ENCODE assay signal across 25 cellular contexts in genomic region chr9:115938479-115938878, GRCh38.
DNase-seq lines count a peak whose midpoint lies in the region; ATAC-seq, FAIRE-seq and TF ChIP-seq lines count a peak whose summit lies in the region.
"Had no signal": no experiment of that assay in that cellular context is flagged by ENCODE, and none has a peak within 500 bp of the region (broad histone marks: within the 10 kb centered on the region; RNA-seq: fewer than 3 reads in every experiment).

No MANE protein-coding gene starts in this region.

- H4K20me1 ChIP-seq in astrocyte (ENCODE audit: insufficient read depth, low read length) (no peaks in the 10 kb centered on the region), osteoblast (ENCODE audit: insufficient read depth, low read length) (no peaks in the 10 kb centered on the region)

- H3K36me3 Mint-ChIP-seq in HFFc6 (ENCODE audit: low read depth) (no peaks in the 10 kb centered on the region), astrocyte (ENCODE audit: low read depth, unreplicated experiment) (no peaks in the 10 kb centered on the region)
- H3K36me3 Mint-ChIP-seq: CD8-positive, alpha-beta T cell had no signal

- TF ChIP-seq CTCF in HFFc6 (IDR thresholded peaks at IDR 0.05) = no peak
- no peak for TF ChIP-seq CTCF in astrocyte (IDR thresholded peaks at IDR 0.05; ENCODE audit: insufficient read depth, low read depth, low read length)
- no peak for TF ChIP-seq CTCF in fibroblast of the aortic adventitia (IDR thresholded peaks at IDR 0.05; ENCODE audit: insufficient read depth, low read length)
- TF ChIP-seq CTCF in osteoblast (IDR thresholded peaks at IDR 0.05; ENCODE audit: extremely low read depth, low read depth, low read length) = no peak
- no peak for TF ChIP-seq CTCF in omental fat pad (IDR thresholded peaks at IDR 0.05)

- H3K27me3 Mint-ChIP-seq in HFFc6 (ENCODE audit: insufficient read depth) (no peaks in the 10 kb centered on the region; the same call in 1 of the 2 replicates), astrocyte (ENCODE audit: low read depth, unreplicated experiment) (no peaks in the 10 kb centered on the region)
- H3K27me3 Mint-ChIP-seq: B cell had no signal

- no peaks in the 10 kb centered on the region for H3K9me3 Mint-ChIP-seq in HFFc6
- no peaks in the 10 kb centered on the region for H3K9me3 Mint-ChIP-seq in astrocyte (ENCODE audit: unreplicated experiment)
- H3K9me3 Mint-ChIP-seq: CD8-positive, alpha-beta T cell had no signal

- H3K9me3 ChIP-seq in astrocyte (ENCODE audit: insufficient read depth, low read depth, low read length) = no peaks in the 10 kb centered on the region
- no peaks in the 10 kb centered on the region for H3K9me3 ChIP-seq in osteoblast (ENCODE audit: low read depth, low read length)

- H3K4me3 Mint-ChIP-seq in HFFc6 (no peak overlapping the region), astrocyte (ENCODE audit: unreplicated experiment) (no peak overlapping the region)
- H3K4me3 Mint-ChIP-seq: B cell; CD8-positive, alpha-beta T cell had no signal

- H3K36me3 ChIP-seq in astrocyte (ENCODE audit: insufficient read depth, low read length) = no peaks in the 10 kb centered on the region
- no peaks in the 10 kb centered on the region for H3K36me3 ChIP-seq in osteoblast (ENCODE audit: insufficient read depth, low read length)

- ATAC-seq in GM19452 (IDR thresholded peaks at IDR 0.05; ENCODE audit: unreplicated experiment) = no peak
- no peak for ATAC-seq in omental fat pad (ENCODE audit: low FRiP score)
- ATAC-seq: CD8-positive, alpha-beta T cell; HCT116; HepG2; K562 had no signal

- H3K27me3 ChIP-seq in astrocyte (ENCODE audit: insufficient read depth, low read length) (no peaks in the 10 kb centered on the region), osteoblast (ENCODE audit: insufficient read depth, low read length) (no peaks in the 10 kb centered on the region)

- H3K4me3 ChIP-seq in astrocyte (ENCODE audit: insufficient read depth, low read depth, low read length) (no peak overlapping the region), fibroblast of the aortic adventitia (ENCODE audit: low read depth, low read length) (no peak overlapping the region), osteoblast (ENCODE audit: insufficient read depth, low read length) (no peak overlapping the region)
- H3K4me3 ChIP-seq: K562, PC-9 had no signal

- H3K4me2 ChIP-seq in astrocyte (ENCODE audit: low read length) (peak overlapping the region; percentile 29), osteoblast (ENCODE audit: insufficient read depth, low read length) (no peak overlapping the region)
- H3K4me2 ChIP-seq: PC-9 had no signal

- H3K4me1 Mint-ChIP-seq in HFFc6 (ENCODE audit: low read depth) (peaks cover 52% of the 10 kb centered on the region), astrocyte (ENCODE audit: low read depth, unreplicated experiment) (peaks cover 32% of the 10 kb centered on the region)
- H3K4me1 Mint-ChIP-seq: B cell had no signal

- no peak overlapping the region for H2AFZ ChIP-seq in astrocyte (ENCODE audit: low read depth, low read length)
- H2AFZ ChIP-seq in osteoblast (ENCODE audit: low read length) = no peak overlapping the region
- H2AFZ ChIP-seq: PC-9 had no signal

- H3K79me2 ChIP-seq in astrocyte (ENCODE audit: insufficient read depth, low read length) (no peaks in the 10 kb centered on the region), osteoblast (ENCODE audit: insufficient read depth, low read length) (no peaks in the 10 kb centered on the region)

- peak overlapping the region; percentile 55 for H3K27ac ChIP-seq in astrocyte (ENCODE audit: low read depth, low read length)
- peak overlapping the region; percentile 67 for H3K27ac ChIP-seq in osteoblast (ENCODE audit: low read depth, low read length)
- H3K27ac ChIP-seq: C4-2B, PC-9 had no signal

- H3K27ac Mint-ChIP-seq in HFFc6 (peak overlapping the region; percentile 11), astrocyte (ENCODE audit: unreplicated experiment) (peak overlapping the region; percentile 50)
- H3K27ac Mint-ChIP-seq: B cell; CD8-positive, alpha-beta T cell had no signal

- no peak for FAIRE-seq in astrocyte (lab: Jason Lieb, UNC)
- FAIRE-seq: GM18507, HepG2, K562 had no signal

- DNase-seq in HFFc6 (no peak), astrocyte (ENCODE audit: low read depth) (no peak), fibroblast of the aortic adventitia (ENCODE audit: low read depth) (peak; percentile 59), osteoblast (ENCODE audit: insufficient read length, low spot score, missing footprints) (no peak), SW 1271 (lab: John Stamatoyannopoulos, UW) (no peak), omental fat pad (ENCODE audit: low spot score) (no peak)
- no peak for DNase-seq in activated effector memory CD4-positive, alpha-beta T cell treated with Interleukin-2 at 50 U/mL for 16 hours
- DNase-seq: CD8-positive, alpha-beta T cell; DND-41; Kasumi-1; MV-4-11; NCI-H1105; NCI-H1436 treated with DMSO at 0.1 percent for 48 hours; NCI-H187 treated with DMSO at 0.1 percent for 48 hours; NCI-H2107; NCI-H526 treated with DMSO at 0.1 percent for 48 hours; SHP77 had no signal

- peaks cover 15% of the 10 kb centered on the region for H3K4me1 ChIP-seq in astrocyte (ENCODE audit: insufficient read depth, low read length)
- H3K4me1 ChIP-seq in osteoblast (ENCODE audit: insufficient read depth, low read length) = peaks cover 34% of the 10 kb centered on the region

- no peak overlapping the region for H3K9ac ChIP-seq in astrocyte (ENCODE audit: low read length)
